Comparison of ENCODE assay signal across 6 cellular contexts in the genomic region with DNA sequence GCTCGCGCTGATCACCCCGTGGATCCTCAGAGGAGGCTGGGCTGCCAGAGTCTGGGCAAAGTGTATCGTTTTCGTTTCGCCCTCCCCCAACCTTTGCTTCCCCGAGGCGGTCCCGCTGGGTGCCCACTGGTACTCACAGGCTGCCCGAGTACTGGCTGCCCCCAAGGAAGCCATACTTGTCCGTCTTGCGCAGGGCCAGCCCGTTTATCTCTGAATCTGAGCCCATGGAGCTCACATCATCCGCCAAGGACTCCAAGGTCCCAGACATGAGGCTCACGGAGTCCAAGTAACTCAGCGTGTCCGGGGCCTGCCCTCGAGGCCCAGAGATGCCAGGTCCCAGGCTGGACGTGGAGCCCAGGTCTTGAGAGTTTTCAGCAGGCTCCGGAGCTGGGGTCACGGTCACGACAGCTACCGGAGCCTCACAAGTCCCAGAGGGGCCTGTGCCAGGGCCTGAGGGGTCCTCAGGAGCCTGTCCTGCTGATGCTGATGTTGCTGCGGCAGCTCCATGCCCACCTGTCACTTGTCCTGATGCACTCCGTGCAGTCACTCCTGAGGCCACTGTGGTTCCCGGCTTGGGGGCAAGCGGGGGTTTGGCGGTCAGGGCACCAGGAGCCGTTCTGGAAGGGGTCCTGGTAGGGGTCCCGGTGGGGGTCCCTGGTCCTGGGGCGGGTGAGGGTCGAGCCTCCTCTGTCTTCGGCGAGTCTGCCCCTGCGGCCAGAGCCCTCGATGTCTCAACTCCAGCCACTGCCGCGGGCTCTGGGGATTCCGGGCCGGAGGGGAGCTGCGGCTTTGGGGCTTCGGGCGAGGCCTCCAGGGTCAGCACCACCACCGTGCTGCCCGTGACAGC. TPM values are rescaled to one million over a fixed set of nuclear protein-coding genes. Genes with fewer than 3 reads are reported as not detected.
DNase-seq lines count a peak whose midpoint lies in the region; ATAC-seq and TF ChIP-seq lines count a peak whose summit lies in the region.

No MANE protein-coding gene starts in this region.

- no peak for TF ChIP-seq CTCF in breast epithelium (IDR thresholded peaks at IDR 0.05)

- H3K27ac ChIP-seq in Karpas-422 (ENCODE audit: low read length) (peak overlapping the region; percentile 71), breast epithelium (peak overlapping the region; percentile 75 to 97), neuronal stem cell (replicated peaks; ENCODE audit: low read length) (peak overlapping the region; percentile 84)

- DNase-seq in Karpas-422 (peak; percentile 61), breast epithelium (ENCODE audit: low spot score in 2 of 2) (no peak), neuronal stem cell (ENCODE audit: low spot score) (no peak), medulla oblongata (ENCODE audit: extremely low spot score) (no peak), NCI-H1092 treated with DMSO at 0.1 percent for 48 hours (lab: John Stamatoyannopoulos, UW) (no peak)

- no CpG with 5 or more reads among the region's 45 CpGs for WGBS in neuronal stem cell (ENCODE audit: extremely low coverage in 2 of 2, insufficient read length in 2 of 2, insufficient replicate concordance in 1 of 2), 2 donors

- TF ChIP-seq POLR2A in breast epithelium (IDR thresholded peaks at IDR 0.05) = no peak

- no peak for ATAC-seq in GM21515 (IDR thresholded peaks at IDR 0.05; ENCODE audit: unreplicated experiment)

- H3K27me3 ChIP-seq in Karpas-422 (ENCODE audit: low read length) (no peaks in the 10 kb centered on the region), breast epithelium (no peaks in the 10 kb centered on the region), neuronal stem cell (ENCODE audit: control insufficient read depth in 3 of 3, insufficient read depth in 3 of 3, low read depth in 1 of 3, low read length in 3 of 3) (no peaks in the 10 kb centered on the region)

- no peak overlapping the region for H2BK12ac ChIP-seq in neuronal stem cell (ENCODE audit: low read length)

- H3K36me3 ChIP-seq in Karpas-422 (ENCODE audit: insufficient read depth, low read length) = peaks cover 11% of the 10 kb centered on the region; the same call in 1 of the 2 replicates
- no peaks in the 10 kb centered on the region for H3K36me3 ChIP-seq in breast epithelium
- peaks cover 4 to 28% of the 10 kb centered on the region in 2 donors for H3K36me3 ChIP-seq in neuronal stem cell (replicated peaks in 1 of 2; ENCODE audit: control insufficient read depth in 2 of 2, insufficient read depth in 2 of 2, low read length in 2 of 2)

- intact Hi-C loops in breast epithelium (cut with DNase I; ENCODE audit: low total_unique reads) = no loop called here

- H3K18ac ChIP-seq in neuronal stem cell (ENCODE audit: low read length) = peak overlapping the region; percentile 86

- peak overlapping the region; percentile 92 for H3K4me2 ChIP-seq in Karpas-422 (ENCODE audit: low read depth, low read length, poor library complexity, severe bottlenecking)
- peak overlapping the region; percentile 95 for H3K4me2 ChIP-seq in neuronal stem cell (ENCODE audit: insufficient read depth, low read length, poor library complexity, severe bottlenecking)

- H3K9ac ChIP-seq in Karpas-422 (ENCODE audit: low read length) (peak overlapping the region; percentile 98), neuronal stem cell (ENCODE audit: low read depth, low read length, poor library complexity) (peak overlapping the region; percentile 87)

- peaks cover 55% of the 10 kb centered on the region for H3K79me2 ChIP-seq in Karpas-422 (ENCODE audit: low read length)

- H4K8ac ChIP-seq in neuronal stem cell (ENCODE audit: low read depth, low read length) = no peak overlapping the region

- H3K79me1 ChIP-seq in neuronal stem cell (ENCODE audit: low read depth, low read length) = peaks cover 10% of the 10 kb centered on the region

- no peak overlapping the region for H3K14ac ChIP-seq in neuronal stem cell (ENCODE audit: low read length)

- no peak overlapping the region for H2AFZ ChIP-seq in Karpas-422 (ENCODE audit: low read length)
- peak overlapping the region; percentile 75 for H2AFZ ChIP-seq in neuronal stem cell (ENCODE audit: low read length)

- H4K20me1 ChIP-seq in Karpas-422 (ENCODE audit: insufficient read depth, low read depth, low read length) = peaks cover 24% of the 10 kb centered on the region

- no peak overlapping the region for H4K91ac ChIP-seq in neuronal stem cell (ENCODE audit: low read depth, low read length, poor library complexity)

- H3K9me2 ChIP-seq in Karpas-422 (replicated peaks; ENCODE audit: insufficient read depth, low read length) = no peaks in the 10 kb centered on the region

- peak overlapping the region; percentile 85 for H3K4me3 ChIP-seq in Karpas-422 (ENCODE audit: low read length)
- peak overlapping the region; percentile 87 to 98 (median 88) for H3K4me3 ChIP-seq in breast epithelium
- peak overlapping the region; percentile 82 to 87 for H3K4me3 ChIP-seq in neuronal stem cell (ENCODE audit: low read length in 2 of 2)

- H2BK120ac ChIP-seq in neuronal stem cell (ENCODE audit: low read depth, low read length) = no peak overlapping the region

- H3K23ac ChIP-seq in neuronal stem cell (ENCODE audit: low read depth, low read length, poor library complexity) = peak overlapping the region; percentile 78

- peak overlapping the region; percentile 43 for H2BK5ac ChIP-seq in neuronal stem cell (ENCODE audit: low read length)

- no peak overlapping the region for H3K4ac ChIP-seq in neuronal stem cell (ENCODE audit: low read length)

- H2AK5ac ChIP-seq in neuronal stem cell (ENCODE audit: low read depth, low read length) = peak overlapping the region; percentile 47

- no peak overlapping the region for H2BK15ac ChIP-seq in neuronal stem cell (ENCODE audit: low read length)

- peaks cover 38% of the 10 kb centered on the region for H3K4me1 ChIP-seq in Karpas-422 (ENCODE audit: low read length)
- H3K4me1 ChIP-seq in breast epithelium = peaks cover 0 to 18% of the 10 kb centered on the region in 2 donors
- H3K4me1 ChIP-seq in neuronal stem cell (ENCODE audit: control insufficient read depth in 2 of 2, insufficient read depth in 1 of 2, low read depth in 1 of 2, low read length in 2 of 2) = peaks cover 19 to 23% of the 10 kb centered on the region in 2 donors

- H3K9me3 ChIP-seq in Karpas-422 (ENCODE audit: low read length) (no peaks in the 10 kb centered on the region), breast epithelium (no peaks in the 10 kb centered on the region), neuronal stem cell (replicated peaks in 1 of 2; ENCODE audit: control insufficient read depth in 2 of 2, insufficient read depth in 1 of 2, low read depth in 1 of 2, low read length in 2 of 2) (no peaks in the 10 kb centered on the region)

RNA-seq across cellular contexts. Expression of gene TBC1D10B, which starts 1.0 kb away (rescaled TPM):
- total RNA-seq in Karpas-422 (2014; rRNA removed; shearing (Covaris generic); ENCODE audit: low replicate concordance) = 31.2 and 45.5 TPM in 2 replicates
- 10 to 100 TPM; 19.0 to 22.2 (median 21.0) TPM for total RNA-seq in breast epithelium
- 18.4 TPM for polyA plus RNA-seq in neuronal stem cell (2013, experiment 1 of 2)
- 16.8 TPM for polyA plus RNA-seq in neuronal stem cell (2013, experiment 2 of 2)

RNA-seq across cellular contexts. Expression of gene MYL11, which starts 5.3 kb away (rescaled TPM):
- not detected in 2 replicates for total RNA-seq in Karpas-422 (2014; rRNA removed; shearing (Covaris generic); ENCODE audit: low replicate concordance)
- total RNA-seq in breast epithelium = not detected
- 4.7 TPM for polyA plus RNA-seq in neuronal stem cell (2013, experiment 1 of 2)
- polyA plus RNA-seq in neuronal stem cell (2013, experiment 2 of 2) = 4.6 TPM

RNA-seq across cellular contexts. Expression of gene SEPTIN1, which starts 13.0 kb away (rescaled TPM):
- 64.1 and 117 TPM in 2 replicates for total RNA-seq in Karpas-422 (2014; rRNA removed; shearing (Covaris generic); ENCODE audit: low replicate concordance)
- total RNA-seq in breast epithelium = 1 to 10 TPM; 1.3 to 4.6 (median 2.7) TPM
- polyA plus RNA-seq in neuronal stem cell (2013, experiment 1 of 2) = 3.9 TPM
- polyA plus RNA-seq in neuronal stem cell (2013, experiment 2 of 2) = 3.4 TPM

RNA-seq across cellular contexts. Expression of gene CD2BP2, which starts 14.2 kb away (rescaled TPM):
- total RNA-seq in Karpas-422 (2014; rRNA removed; shearing (Covaris generic); ENCODE audit: low replicate concordance) = 45.4 and 65.1 TPM in 2 replicates
- 10 to 100 TPM; 26.2 to 47.2 (median 38.3) TPM for total RNA-seq in breast epithelium
- polyA plus RNA-seq in neuronal stem cell (2013, experiment 1 of 2) = 31.1 TPM
- 30.6 TPM for polyA plus RNA-seq in neuronal stem cell (2013, experiment 2 of 2)

RNA-seq across cellular contexts. Expression of gene ZNF48, which starts 25.9 kb away (rescaled TPM):
- 18.2 and 20.5 TPM in 2 replicates for total RNA-seq in Karpas-422 (2014; rRNA removed; shearing (Covaris generic); ENCODE audit: low replicate concordance)
- 1 to 10 TPM; 4.8 to 9.5 (median 6.2) TPM for total RNA-seq in breast epithelium
- 22.2 TPM for polyA plus RNA-seq in neuronal stem cell (2013, experiment 1 of 2)
- 21.3 TPM for polyA plus RNA-seq in neuronal stem cell (2013, experiment 2 of 2)

Comparison
In these comparisons a context has a peak if more than half of its experiments do, and no peak if none do; other contexts are left out.
1. RNA of gene SEPTIN1, which starts 13.0 kb away (total RNA-seq): 64.1 to 117 TPM in Karpas-422; 1.3 to 4.6 TPM in breast epithelium; every median in the first group is over 10 times any median in the second.
2. Peak in every context shown above with its lines, with median percentiles within 50 percentile points of each other: H3K27ac ChIP-seq and H3K4me3 ChIP-seq.